ENCODE assay signal across 11 cellular contexts in genomic region chr1:89671775-89672488, GRCh38. TPM values are rescaled to one million over a fixed set of nuclear protein-coding genes. Genes with fewer than 3 reads are reported as not detected.
DNase-seq lines count a peak whose midpoint lies in the region; ATAC-seq, FAIRE-seq and TF ChIP-seq lines count a peak whose summit lies in the region.
"Had no signal": no experiment of that assay in that cellular context is flagged by ENCODE, and none has a peak within 500 bp of the region (broad histone marks: within the 10 kb centered on the region; RNA-seq: fewer than 3 reads in every experiment).

No MANE protein-coding gene starts in this region.

- TF ChIP-seq POLR2A in GM12891 (IDR thresholded peaks at IDR 0.05; ENCODE audit: low read depth, low read length) = no peak

- DNase-seq in GM12891 (ENCODE audit: insufficient read length, low spot score) = no peak
- peak; percentile 74 for DNase-seq in fibroblast of mammary gland (ENCODE audit: low read depth)
- DNase-seq in AG20443 (ENCODE audit: low spot score) = no peak
- no peak for DNase-seq in activated effector memory CD4-positive, alpha-beta T cell treated with anti-CD3 and anti-CD28 coated beads, Interleukin-2, amount 50 U/mL, for 16 hours
- no peak for DNase-seq in medulla oblongata (ENCODE audit: extremely low spot score)
- DNase-seq: NCI-H1105 treated with DMSO at 0.1 percent for 48 hours, NCI-H524 treated with DMSO at 0.1 percent for 48 hours, SHP77 had no signal

- no peak overlapping the region for H3K4me3 ChIP-seq in BLaER1 treated with 17β-estradiol and CSF1 and Interleukin-3, amounts not matched to agents 10 nM and 100 nM
- H3K4me3 ChIP-seq in fibroblast of mammary gland (ENCODE audit: control insufficient read depth, low read depth, low read length) = no peak overlapping the region

- peak; percentile 71 for FAIRE-seq in GM12891 (lab: Jason Lieb, UNC)

- H3K27ac ChIP-seq in BLaER1 treated with 17β-estradiol and CSF1 and Interleukin-3, amounts not matched to agents 10 nM and 100 nM = peak overlapping the region in 7 of 11 experiments; percentile 51 to 93 (median 71); a peak in 10 of 22 replicates

- H3K4me1 ChIP-seq in BLaER1 treated with 17β-estradiol and CSF1 and Interleukin-3, amounts not matched to agents 10 nM and 100 nM = peaks cover 40 to 84% (median 66%) of the 10 kb centered on the region in 10 experiments

- peaks cover 37 to 100% (median 82%) of the 10 kb centered on the region in 11 experiments; a peak in 21 of 22 replicates for H4K20me1 ChIP-seq in BLaER1 treated with 17β-estradiol and CSF1 and Interleukin-3, amounts not matched to agents 10 nM and 100 nM

- H3K4me2 ChIP-seq in BLaER1 treated with 17β-estradiol and CSF1 and Interleukin-3, amounts not matched to agents 10 nM and 100 nM = peak overlapping the region in 8 of 11 experiments; percentile 67 to 93 (median 78); a peak in 14 of 22 replicates

- H3K9me3 ChIP-seq in BLaER1 treated with 17β-estradiol and CSF1 and Interleukin-3, amounts not matched to agents 10 nM and 100 nM (replicated peaks in 1 of 11) = peaks cover 0 to 61% (median 51%) of the 10 kb centered on the region in 11 experiments; a peak in 15 of 22 replicates

- H3K36me3 ChIP-seq in BLaER1 treated with 17β-estradiol and CSF1 and Interleukin-3, amounts not matched to agents 10 nM and 100 nM = peaks cover 3 to 89% (median 77%) of the 10 kb centered on the region in 11 experiments; a peak in 19 of 22 replicates

- TF ChIP-seq CTCF in fibroblast of mammary gland (conservative IDR thresholded peaks at IDR 0.05; ENCODE audit: control insufficient read depth, insufficient read depth, low read depth, low read length) = no peak

- ATAC-seq in SK-N-SH treated with all-trans-retinoic acid at 6 μM for 48 hours = no peak; the same call in 2 of the 3 replicates
- ATAC-seq in HG03439 (IDR thresholded peaks at IDR 0.05; ENCODE audit: unreplicated experiment) = no peak

- H3K27me3 ChIP-seq in BLaER1 treated with 17β-estradiol and CSF1 and Interleukin-3, amounts not matched to agents 10 nM and 100 nM = no peaks in the 10 kb centered on the region

- no peak overlapping the region; a peak in 1 of 22 replicates for H3K9ac ChIP-seq in BLaER1 treated with 17β-estradiol and CSF1 and Interleukin-3, amounts not matched to agents 10 nM and 100 nM

TF ChIP-seq in GM12891, 5 proteins besides CTCF, POLR2A, EP300 and RAD21:
- TF ChIP-seq TAF1 (IDR thresholded peaks at IDR 0.05; ENCODE audit: low read depth, low read length) (no peak), SPI1 (IDR thresholded peaks at IDR 0.05; ENCODE audit: low read depth, low read length) (no peak), POU2F2 (IDR thresholded peaks at IDR 0.05; ENCODE audit: low read depth, low read length) (no peak), POLR2AphosphoS5 (IDR thresholded peaks at IDR 0.05; ENCODE audit: low read depth, low read length) (no peak), PAX5 (IDR thresholded peaks at IDR 0.05; ENCODE audit: insufficient read depth, low read length, severe bottlenecking) (no peak)
TF ChIP-seq in GM12891: peak in this region for 0.

TF ChIP-seq in SK-N-SH treated with all-trans-retinoic acid at 6 μM for 48 hours, 23 proteins besides CTCF, POLR2A, EP300 and RAD21:
- TF ChIP-seq ISL1 (CRISPR knock-in tag; IDR thresholded peaks at IDR 0.05) (peak; percentile 21; the same call in 1 of the 2 replicates), PPARA (CRISPR knock-in tag; IDR thresholded peaks at IDR 0.05; ENCODE audit: borderline replicate concordance) (no peak)
TF ChIP-seq in SK-N-SH treated with all-trans-retinoic acid at 6 μM for 48 hours: peak in this region for 1.

RNA-seq across cellular contexts. Expression of gene LRRC8C, which starts 39.0 kb away (rescaled TPM):
- 0.72 TPM for polyA plus RNA-seq in GM12891 (2012; ENCODE audit: low read depth, missing spikeins)
